Comparison of ENCODE assay signal across 1 cellular context in the genomic region with DNA sequence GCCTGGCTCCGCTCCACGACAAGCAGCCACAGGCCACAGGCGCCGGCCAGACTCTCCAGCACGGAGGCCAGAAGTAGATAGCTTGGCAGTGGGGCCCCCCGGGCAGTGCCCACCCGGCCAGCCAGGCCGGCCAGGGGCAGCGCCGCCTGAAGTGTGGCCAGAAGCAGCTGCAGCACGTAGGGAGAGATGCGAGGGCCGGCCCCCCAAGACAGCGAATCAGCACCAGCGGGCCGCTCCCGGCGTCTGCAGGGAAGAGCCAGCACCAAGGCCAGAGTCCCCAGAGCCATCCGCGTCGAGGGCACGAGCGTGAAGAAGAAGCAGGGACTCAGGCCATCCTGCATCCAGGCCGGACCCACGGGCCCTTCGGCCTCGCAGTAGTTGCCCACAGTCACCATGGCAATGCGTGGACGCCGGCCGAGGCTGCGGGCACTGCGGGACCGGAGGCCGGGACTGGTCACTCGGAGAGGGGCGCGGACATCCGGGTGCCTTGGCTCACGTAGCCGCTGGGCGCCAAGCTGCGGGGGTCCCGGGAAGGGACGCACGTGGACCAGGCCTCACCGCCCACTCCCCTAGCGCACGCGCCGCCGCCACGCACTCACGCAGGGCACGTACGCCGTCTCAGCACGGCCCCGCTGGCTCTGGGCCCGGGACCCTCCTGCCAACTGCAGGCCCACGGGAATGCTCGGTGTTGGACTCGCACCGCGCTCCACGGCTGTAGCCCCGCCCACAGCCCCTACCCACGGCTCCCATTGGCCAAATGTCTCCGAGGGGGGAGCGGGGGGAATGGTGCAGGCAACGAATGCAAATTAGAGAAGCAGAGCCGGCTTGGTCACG.
TF ChIP-seq lines count a peak whose summit lies in the region.

A gene (minus strand): TSS at position 680 of the 834 bp plus-strand sequence. CDS start 285 bp downstream, at position 395.

TF ChIP-seq in HepG2, 621 proteins besides CTCF, POLR2A, EP300 and RAD21 (continued from another document and continues in another):
- TF ChIP-seq, protein P1, sequence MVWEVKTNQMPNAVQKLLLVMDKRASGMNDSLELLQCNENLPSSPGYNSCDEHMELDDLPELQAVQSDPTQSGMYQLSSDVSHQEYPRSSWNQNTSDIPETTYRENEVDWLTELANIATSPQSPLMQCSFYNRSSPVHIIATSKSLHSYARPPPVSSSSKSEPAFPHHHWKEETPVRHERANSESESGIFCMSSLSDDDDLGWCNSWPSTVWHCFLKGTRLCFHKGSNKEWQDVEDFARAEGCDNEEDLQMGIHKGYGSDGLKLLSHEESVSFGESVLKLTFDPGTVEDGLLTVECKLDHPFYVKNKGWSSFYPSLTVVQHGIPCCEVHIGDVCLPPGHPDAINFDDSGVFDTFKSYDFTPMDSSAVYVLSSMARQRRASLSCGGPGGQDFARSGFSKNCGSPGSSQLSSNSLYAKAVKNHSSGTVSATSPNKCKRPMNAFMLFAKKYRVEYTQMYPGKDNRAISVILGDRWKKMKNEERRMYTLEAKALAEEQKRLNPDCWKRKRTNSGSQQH (CRISPR knock-in tag; IDR thresholded peaks at IDR 0.05; ENCODE audit: low read depth): peak; percentile 66; the same call in 1 of the 2 replicates
- TF ChIP-seq TOPORS (CRISPR knock-in tag; IDR thresholded peaks at IDR 0.05) (peak; percentile 95), NFKBIZ (CRISPR knock-in tag; IDR thresholded peaks at IDR 0.05) (no peak; the same call in 1 of the 2 replicates), STAT5B (CRISPR knock-in tag; IDR thresholded peaks at IDR 0.05) (no peak; the same call in 1 of the 2 replicates), ZNF879 (CRISPR knock-in tag; IDR thresholded peaks at IDR 0.05) (peak; percentile 89), ZNF180 (CRISPR knock-in tag; IDR thresholded peaks at IDR 0.05; ENCODE audit: borderline replicate concordance, low read depth) (peak; percentile 92; the same call in 1 of the 2 replicates), KMT2B (CRISPR knock-in tag; IDR thresholded peaks at IDR 0.05) (peak; percentile 87), ESRRA (CRISPR knock-in tag; IDR thresholded peaks at IDR 0.05; ENCODE audit: low read depth) (peak; percentile 75), NFATC3 (CRISPR knock-in tag; IDR thresholded peaks at IDR 0.05) (peak; percentile 79), ZNF10 (CRISPR knock-in tag; IDR thresholded peaks at IDR 0.05; ENCODE audit: borderline replicate concordance, low read depth) (peak; percentile 59; the same call in 1 of the 2 replicates), ZNF382 (CRISPR knock-in tag; IDR thresholded peaks at IDR 0.05; ENCODE audit: borderline replicate concordance) (no peak), ZNF615 (CRISPR knock-in tag; IDR thresholded peaks at IDR 0.05; ENCODE audit: borderline replicate concordance) (no peak), ETV5 (CRISPR knock-in tag; IDR thresholded peaks at IDR 0.05; ENCODE audit: borderline replicate concordance) (peak; percentile 70), ZNF883 (CRISPR knock-in tag; IDR thresholded peaks at IDR 0.05; ENCODE audit: not compliant biosample characterization) (peak; percentile 96), NR3C1 (CRISPR knock-in tag; IDR thresholded peaks at IDR 0.05) (no peak), PPARG (CRISPR knock-in tag; conservative IDR thresholded peaks at IDR 0.05) (peak; percentile 67; the same call in 1 of the 2 replicates), NCOA1 (CRISPR knock-in tag; IDR thresholded peaks at IDR 0.05) (peak; percentile 99), ZNF501 (CRISPR knock-in tag; IDR thresholded peaks at IDR 0.05) (peak; percentile 95), ZMYM3 (CRISPR knock-in tag; IDR thresholded peaks at IDR 0.05) (peak; percentile 24; the same call in 1 of the 2 replicates), HNRNPL (IDR thresholded peaks at IDR 0.05; ENCODE audit: low read depth, low read length) (peak; percentile 85), TBL1XR1 (IDR thresholded peaks at IDR 0.05; ENCODE audit: borderline replicate concordance, low read length, partially characterized antibody) (no peak), ZNF430 (CRISPR knock-in tag; IDR thresholded peaks at IDR 0.05) (peak; percentile 95; the same call in 1 of the 2 replicates), ZNF34 (CRISPR knock-in tag; IDR thresholded peaks at IDR 0.05; ENCODE audit: borderline replicate concordance) (no peak), TGIF2 (CRISPR knock-in tag; IDR thresholded peaks at IDR 0.05) (peak; percentile 79), KDM1A (CRISPR knock-in tag; IDR thresholded peaks at IDR 0.05) (no peak; the same call in 1 of the 2 replicates), STAG1 (CRISPR knock-in tag; IDR thresholded peaks at IDR 0.05) (peak; percentile 37), DR1 (CRISPR knock-in tag; IDR thresholded peaks at IDR 0.05) (peak; percentile 93), ZBTB3 (CRISPR knock-in tag; IDR thresholded peaks at IDR 0.05; ENCODE audit: borderline replicate concordance, low read depth) (0 out of 2 replicates have a peak, but pooled peaks have one; percentile 71), ZBTB38 (CRISPR knock-in tag; IDR thresholded peaks at IDR 0.05) (peak; percentile 93), ZNF547 (CRISPR knock-in tag; IDR thresholded peaks at IDR 0.05) (peak; percentile 96), GATAD2A (CRISPR knock-in tag; IDR thresholded peaks at IDR 0.05) (peak; percentile 68), ARHGAP35 (CRISPR knock-in tag; IDR thresholded peaks at IDR 0.05; ENCODE audit: borderline replicate concordance) (peak; percentile 97)
- TF ChIP-seq, protein P2, sequence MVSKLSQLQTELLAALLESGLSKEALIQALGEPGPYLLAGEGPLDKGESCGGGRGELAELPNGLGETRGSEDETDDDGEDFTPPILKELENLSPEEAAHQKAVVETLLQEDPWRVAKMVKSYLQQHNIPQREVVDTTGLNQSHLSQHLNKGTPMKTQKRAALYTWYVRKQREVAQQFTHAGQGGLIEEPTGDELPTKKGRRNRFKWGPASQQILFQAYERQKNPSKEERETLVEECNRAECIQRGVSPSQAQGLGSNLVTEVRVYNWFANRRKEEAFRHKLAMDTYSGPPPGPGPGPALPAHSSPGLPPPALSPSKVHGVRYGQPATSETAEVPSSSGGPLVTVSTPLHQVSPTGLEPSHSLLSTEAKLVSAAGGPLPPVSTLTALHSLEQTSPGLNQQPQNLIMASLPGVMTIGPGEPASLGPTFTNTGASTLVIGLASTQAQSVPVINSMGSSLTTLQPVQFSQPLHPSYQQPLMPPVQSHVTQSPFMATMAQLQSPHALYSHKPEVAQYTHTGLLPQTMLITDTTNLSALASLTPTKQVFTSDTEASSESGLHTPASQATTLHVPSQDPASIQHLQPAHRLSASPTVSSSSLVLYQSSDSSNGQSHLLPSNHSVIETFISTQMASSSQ (IDR thresholded peaks at IDR 0.05; ENCODE audit: low read depth): no peak
- TF ChIP-seq, protein P2 (CRISPR knock-in tag; IDR thresholded peaks at IDR 0.05; ENCODE audit: borderline replicate concordance): peak; percentile 79; the same call in 1 of the 2 replicates
- TF ChIP-seq, protein P3, sequence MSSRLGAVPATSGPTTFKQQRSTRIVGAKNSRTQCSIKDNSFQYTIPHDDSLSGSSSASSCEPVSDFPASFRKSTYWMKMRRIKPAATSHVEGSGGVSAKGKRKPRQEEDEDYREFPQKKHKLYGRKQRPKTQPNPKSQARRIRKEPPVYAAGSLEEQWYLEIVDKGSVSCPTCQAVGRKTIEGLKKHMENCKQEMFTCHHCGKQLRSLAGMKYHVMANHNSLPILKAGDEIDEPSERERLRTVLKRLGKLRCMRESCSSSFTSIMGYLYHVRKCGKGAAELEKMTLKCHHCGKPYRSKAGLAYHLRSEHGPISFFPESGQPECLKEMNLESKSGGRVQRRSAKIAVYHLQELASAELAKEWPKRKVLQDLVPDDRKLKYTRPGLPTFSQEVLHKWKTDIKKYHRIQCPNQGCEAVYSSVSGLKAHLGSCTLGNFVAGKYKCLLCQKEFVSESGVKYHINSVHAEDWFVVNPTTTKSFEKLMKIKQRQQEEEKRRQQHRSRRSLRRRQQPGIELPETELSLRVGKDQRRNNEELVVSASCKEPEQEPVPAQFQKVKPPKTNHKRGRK (CRISPR knock-in tag; IDR thresholded peaks at IDR 0.05): peak; percentile 53; the same call in 1 of the 2 replicates
- TF ChIP-seq, protein P4, sequence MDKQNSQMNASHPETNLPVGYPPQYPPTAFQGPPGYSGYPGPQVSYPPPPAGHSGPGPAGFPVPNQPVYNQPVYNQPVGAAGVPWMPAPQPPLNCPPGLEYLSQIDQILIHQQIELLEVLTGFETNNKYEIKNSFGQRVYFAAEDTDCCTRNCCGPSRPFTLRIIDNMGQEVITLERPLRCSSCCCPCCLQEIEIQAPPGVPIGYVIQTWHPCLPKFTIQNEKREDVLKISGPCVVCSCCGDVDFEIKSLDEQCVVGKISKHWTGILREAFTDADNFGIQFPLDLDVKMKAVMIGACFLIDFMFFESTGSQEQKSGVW (CRISPR knock-in tag; IDR thresholded peaks at IDR 0.05; ENCODE audit: borderline replicate concordance): peak; percentile 91
- TF ChIP-seq, protein P5, sequence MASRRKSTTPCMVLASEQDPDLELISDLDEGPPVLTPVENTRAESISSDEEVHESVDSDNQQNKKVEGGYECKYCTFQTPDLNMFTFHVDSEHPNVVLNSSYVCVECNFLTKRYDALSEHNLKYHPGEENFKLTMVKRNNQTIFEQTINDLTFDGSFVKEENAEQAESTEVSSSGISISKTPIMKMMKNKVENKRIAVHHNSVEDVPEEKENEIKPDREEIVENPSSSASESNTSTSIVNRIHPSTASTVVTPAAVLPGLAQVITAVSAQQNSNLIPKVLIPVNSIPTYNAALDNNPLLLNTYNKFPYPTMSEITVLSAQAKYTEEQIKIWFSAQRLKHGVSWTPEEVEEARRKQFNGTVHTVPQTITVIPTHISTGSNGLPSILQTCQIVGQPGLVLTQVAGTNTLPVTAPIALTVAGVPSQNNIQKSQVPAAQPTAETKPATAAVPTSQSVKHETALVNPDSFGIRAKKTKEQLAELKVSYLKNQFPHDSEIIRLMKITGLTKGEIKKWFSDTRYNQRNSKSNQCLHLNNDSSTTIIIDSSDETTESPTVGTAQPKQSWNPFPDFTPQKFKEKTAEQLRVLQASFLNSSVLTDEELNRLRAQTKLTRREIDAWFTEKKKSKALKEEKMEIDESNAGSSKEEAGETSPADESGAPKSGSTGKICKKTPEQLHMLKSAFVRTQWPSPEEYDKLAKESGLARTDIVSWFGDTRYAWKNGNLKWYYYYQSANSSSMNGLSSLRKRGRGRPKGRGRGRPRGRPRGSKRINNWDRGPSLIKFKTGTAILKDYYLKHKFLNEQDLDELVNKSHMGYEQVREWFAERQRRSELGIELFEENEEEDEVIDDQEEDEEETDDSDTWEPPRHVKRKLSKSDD (CRISPR knock-in tag; IDR thresholded peaks at IDR 0.05; ENCODE audit: low read depth): 0 out of 2 replicates have a peak, but pooled peaks have one; percentile 73
- TF ChIP-seq, protein P6, sequence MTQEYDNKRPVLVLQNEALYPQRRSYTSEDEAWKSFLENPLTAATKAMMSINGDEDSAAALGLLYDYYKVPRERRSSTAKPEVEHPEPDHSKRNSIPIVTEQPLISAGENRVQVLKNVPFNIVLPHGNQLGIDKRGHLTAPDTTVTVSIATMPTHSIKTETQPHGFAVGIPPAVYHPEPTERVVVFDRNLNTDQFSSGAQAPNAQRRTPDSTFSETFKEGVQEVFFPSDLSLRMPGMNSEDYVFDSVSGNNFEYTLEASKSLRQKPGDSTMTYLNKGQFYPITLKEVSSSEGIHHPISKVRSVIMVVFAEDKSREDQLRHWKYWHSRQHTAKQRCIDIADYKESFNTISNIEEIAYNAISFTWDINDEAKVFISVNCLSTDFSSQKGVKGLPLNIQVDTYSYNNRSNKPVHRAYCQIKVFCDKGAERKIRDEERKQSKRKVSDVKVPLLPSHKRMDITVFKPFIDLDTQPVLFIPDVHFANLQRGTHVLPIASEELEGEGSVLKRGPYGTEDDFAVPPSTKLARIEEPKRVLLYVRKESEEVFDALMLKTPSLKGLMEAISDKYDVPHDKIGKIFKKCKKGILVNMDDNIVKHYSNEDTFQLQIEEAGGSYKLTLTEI (CRISPR knock-in tag; conservative IDR thresholded peaks at IDR 0.05): no peak
- TF ChIP-seq, protein P7, sequence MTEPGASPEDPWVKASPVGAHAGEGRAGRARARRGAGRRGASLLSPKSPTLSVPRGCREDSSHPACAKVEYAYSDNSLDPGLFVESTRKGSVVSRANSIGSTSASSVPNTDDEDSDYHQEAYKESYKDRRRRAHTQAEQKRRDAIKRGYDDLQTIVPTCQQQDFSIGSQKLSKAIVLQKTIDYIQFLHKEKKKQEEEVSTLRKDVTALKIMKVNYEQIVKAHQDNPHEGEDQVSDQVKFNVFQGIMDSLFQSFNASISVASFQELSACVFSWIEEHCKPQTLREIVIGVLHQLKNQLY (CRISPR knock-in tag; IDR thresholded peaks at IDR 0.05): peak; percentile 84; the same call in 1 of the 2 replicates
- TF ChIP-seq, protein P8, sequence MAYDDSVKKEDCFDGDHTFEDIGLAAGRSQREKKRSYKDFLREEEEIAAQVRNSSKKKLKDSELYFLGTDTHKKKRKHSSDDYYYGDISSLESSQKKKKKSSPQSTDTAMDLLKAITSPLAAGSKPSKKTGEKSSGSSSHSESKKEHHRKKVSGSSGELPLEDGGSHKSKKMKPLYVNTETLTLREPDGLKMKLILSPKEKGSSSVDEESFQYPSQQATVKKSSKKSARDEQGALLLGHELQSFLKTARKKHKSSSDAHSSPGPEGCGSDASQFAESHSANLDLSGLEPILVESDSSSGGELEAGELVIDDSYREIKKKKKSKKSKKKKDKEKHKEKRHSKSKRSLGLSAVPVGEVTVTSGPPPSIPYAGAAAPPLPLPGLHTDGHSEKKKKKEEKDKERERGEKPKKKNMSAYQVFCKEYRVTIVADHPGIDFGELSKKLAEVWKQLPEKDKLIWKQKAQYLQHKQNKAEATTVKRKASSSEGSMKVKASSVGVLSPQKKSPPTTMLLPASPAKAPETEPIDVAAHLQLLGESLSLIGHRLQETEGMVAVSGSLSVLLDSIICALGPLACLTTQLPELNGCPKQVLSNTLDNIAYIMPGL (CRISPR knock-in tag; IDR thresholded peaks at IDR 0.05; ENCODE audit: borderline replicate concordance in 1 of 2, low read depth in 1 of 2): peak; percentile 85 to 89
- TF ChIP-seq, protein P9, sequence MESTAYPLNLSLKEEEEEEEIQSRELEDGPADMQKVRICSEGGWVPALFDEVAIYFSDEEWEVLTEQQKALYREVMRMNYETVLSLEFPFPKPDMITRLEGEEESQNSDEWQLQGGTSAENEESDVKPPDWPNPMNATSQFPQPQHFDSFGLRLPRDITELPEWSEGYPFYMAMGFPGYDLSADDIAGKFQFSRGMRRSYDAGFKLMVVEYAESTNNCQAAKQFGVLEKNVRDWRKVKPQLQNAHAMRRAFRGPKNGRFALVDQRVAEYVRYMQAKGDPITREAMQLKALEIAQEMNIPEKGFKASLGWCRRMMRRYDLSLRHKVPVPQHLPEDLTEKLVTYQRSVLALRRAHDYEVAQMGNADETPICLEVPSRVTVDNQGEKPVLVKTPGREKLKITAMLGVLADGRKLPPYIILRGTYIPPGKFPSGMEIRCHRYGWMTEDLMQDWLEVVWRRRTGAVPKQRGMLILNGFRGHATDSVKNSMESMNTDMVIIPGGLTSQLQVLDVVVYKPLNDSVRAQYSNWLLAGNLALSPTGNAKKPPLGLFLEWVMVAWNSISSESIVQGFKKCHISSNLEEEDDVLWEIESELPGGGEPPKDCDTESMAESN (CRISPR knock-in tag; conservative IDR thresholded peaks at IDR 0.05): peak; percentile 94
